8 cellular contexts compared by ENCODE assay signal in genomic region chr2:170715062-170715931, GRCh38. TPM values are rescaled to one million over a fixed set of nuclear protein-coding genes. Genes with fewer than 3 reads are reported as not detected.
DNase-seq lines count a peak whose midpoint lies in the region; ATAC-seq lines count a peak whose summit lies in the region.

Gene SP5, plus strand, starts transcription at chr2:170715337. Its CDS starts 176 bp downstream, at chr2:170715513.

- no peaks in the 10 kb centered on the region for H3K36me3 Mint-ChIP-seq in activated naive CD8-positive, alpha-beta T cell treated with anti-CD3 and anti-CD28 coated beads, Interleukin-2, amount 10 ng/mL, durations not matched to agents 7 days and 5 days

- H3K27me3 Mint-ChIP-seq in activated naive CD8-positive, alpha-beta T cell treated with anti-CD3 and anti-CD28 coated beads, Interleukin-2, amount 10 ng/mL, durations not matched to agents 7 days and 5 days: peaks cover 78% of the 10 kb centered on the region

- H3K9me3 Mint-ChIP-seq in activated naive CD8-positive, alpha-beta T cell treated with anti-CD3 and anti-CD28 coated beads, Interleukin-2, amount 10 ng/mL, durations not matched to agents 7 days and 5 days: peaks cover 1% of the 10 kb centered on the region

- ATAC-seq in activated naive CD8-positive, alpha-beta T cell treated with anti-CD3 and anti-CD28 coated beads, Interleukin-2, amount 10 ng/mL, durations not matched to agents 7 days and 5 days (ENCODE audit: low read depth): peak; percentile 58
- ATAC-seq in left cardiac atrium: peak; percentile 36 to 58

- peak; percentile 29 to 62 (median 49) for DNase-seq in stimulated activated naive CD4-positive, alpha-beta T cell (lab: John Stamatoyannopoulos, UW)
- no peak for DNase-seq in stimulated activated naive CD4-positive, alpha-beta T cell treated with Interleukin-2 at 50 U/mL for 16 hours (lab: John Stamatoyannopoulos, UW)
- DNase-seq in NCI-H69 (lab: John Stamatoyannopoulos, UW) (peak; percentile 63), left cardiac atrium (peak; percentile 48), pons (ENCODE audit: low spot score) (peak; percentile 11), RPMI8226 (no peak), GM19238 (ENCODE audit: insufficient read length, low spot score) (no peak)
- DNase-seq in activated naive CD8-positive, alpha-beta T cell treated with anti-CD3 and anti-CD28 coated beads, Interleukin-2, amount 10 ng/mL, durations not matched to agents 7 days and 5 days: peak; percentile 65

- no peak within 1 kb of the TSS for H3K27ac Mint-ChIP-seq in activated naive CD8-positive, alpha-beta T cell treated with anti-CD3 and anti-CD28 coated beads, Interleukin-2, amount 10 ng/mL, durations not matched to agents 7 days and 5 days

- intact Hi-C loops in left cardiac atrium (cut with DNase I): no loop called here

- H3K4me3 Mint-ChIP-seq in activated naive CD8-positive, alpha-beta T cell treated with anti-CD3 and anti-CD28 coated beads, Interleukin-2, amount 10 ng/mL, durations not matched to agents 7 days and 5 days: peak within 1 kb of the TSS; percentile 78

- POLR2A ChIA-PET in activated naive CD8-positive, alpha-beta T cell treated with anti-CD3 and anti-CD28 coated beads, Interleukin-2, amount 10 ng/mL, durations not matched to agents 7 days and 5 days (lab: Charles Lee): no interaction called here

- peaks cover 22% of the 10 kb centered on the region for H3K4me1 Mint-ChIP-seq in activated naive CD8-positive, alpha-beta T cell treated with anti-CD3 and anti-CD28 coated beads, Interleukin-2, amount 10 ng/mL, durations not matched to agents 7 days and 5 days

RNA-seq across cellular contexts. Expression of gene SP5, which starts in this region (rescaled TPM):
- total RNA-seq in activated naive CD8-positive, alpha-beta T cell treated with anti-CD3 and anti-CD28 coated beads, Interleukin-2, amount 10 ng/mL, durations not matched to agents 7 days and 5 days: not detected
- total RNA-seq in left cardiac atrium: under 1 TPM in 1 of 2 donors, not detected in 1; 0.16 TPM

Comparison
In these comparisons a context has a peak if more than half of its experiments do, and no peak if none do; other contexts are left out.
1. DNase-seq: peak in stimulated activated naive CD4-positive, alpha-beta T cell (6 of 6), NCI-H69 (single experiment) and pons (single experiment); none in stimulated activated naive CD4-positive, alpha-beta T cell treated with Interleukin-2 at 50 U/mL for 16 hours (single experiment), RPMI8226 (single experiment) and GM19238 (single experiment).
2. Peak in DNase-seq and ATAC-seq in activated naive CD8-positive, alpha-beta T cell treated with anti-CD3 and anti-CD28 coated beads, Interleukin-2, amount 10 ng/mL, durations not matched to agents 7 days and 5 days; RNA of the gene not detected or under 1 TPM.
3. Peak in DNase-seq and ATAC-seq in left cardiac atrium; RNA of the gene not detected or under 1 TPM.